Comparison of ENCODE assay signal across 12 cellular contexts in the genomic region with DNA sequence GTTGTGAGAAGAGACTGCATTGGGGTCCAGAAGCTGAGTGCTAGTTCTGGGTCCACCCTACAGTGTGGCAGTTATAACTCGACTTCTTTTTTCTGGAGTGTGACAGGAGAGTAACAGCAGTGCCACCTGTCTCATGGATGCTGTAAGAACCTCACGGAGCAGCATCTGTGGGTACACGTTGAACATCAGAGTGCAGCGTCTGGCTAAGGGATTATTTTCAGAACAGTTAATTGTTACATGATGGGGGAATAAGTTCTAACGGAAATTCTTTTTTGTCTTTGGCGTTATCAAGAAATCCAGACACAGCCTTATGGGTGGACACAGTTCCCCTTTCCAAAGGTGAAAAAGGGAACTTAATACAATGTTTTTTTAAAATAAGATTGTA. TPM values are rescaled to one million over a fixed set of nuclear protein-coding genes. Genes with fewer than 3 reads are reported as not detected.
DNase-seq lines count a peak whose midpoint lies in the region; ATAC-seq, FAIRE-seq and TF ChIP-seq lines count a peak whose summit lies in the region.
"Had no signal": no experiment of that assay in that cellular context is flagged by ENCODE, and none has a peak within 500 bp of the region (broad histone marks: within the 10 kb centered on the region; RNA-seq: fewer than 3 reads in every experiment).

No MANE protein-coding gene starts in this region.

- H3K4me3 ChIP-seq in epithelial cell of esophagus (ENCODE audit: low read length) (no peak overlapping the region), neuronal stem cell (ENCODE audit: low read length in 2 of 2) (no peak overlapping the region)

- no peak overlapping the region for H3K4ac ChIP-seq in neuronal stem cell (ENCODE audit: low read length)

- H3K18ac ChIP-seq in neuronal stem cell (ENCODE audit: low read length), result no peak overlapping the region

- no peak overlapping the region for H2BK15ac ChIP-seq in neuronal stem cell (ENCODE audit: low read length)

- no peak overlapping the region for H3K23ac ChIP-seq in neuronal stem cell (ENCODE audit: low read depth, low read length, poor library complexity)

- no peak overlapping the region for H3K9ac ChIP-seq in neuronal stem cell (ENCODE audit: low read depth, low read length, poor library complexity)

- H3K27me3 Mint-ChIP-seq in activated naive CD4-positive, alpha-beta T cell treated with anti-CD3 and anti-CD28 coated beads for 36 hours (ENCODE audit: low read depth), result no peaks in the 10 kb centered on the region
- no peaks in the 10 kb centered on the region for H3K27me3 Mint-ChIP-seq in stimulated activated naive CD8-positive, alpha-beta T cell treated with anti-CD3 and anti-CD28 coated beads, Interleukin-15, amount 100 ng/mL, for 72 hours
- H3K27me3 Mint-ChIP-seq: B cell, naive B cell had no signal

- intact Hi-C loops in activated naive CD4-positive, alpha-beta T cell treated with anti-CD3 and anti-CD28 coated beads for 36 hours (cut with micrococcal nuclease), result loop anchor here (1.0 kb wide), 2 partner anchors 131 to 385 kb away; no protein-coding TSS in a partner anchor

- H2BK120ac ChIP-seq in neuronal stem cell (ENCODE audit: low read depth, low read length), result no peak overlapping the region

- no peak overlapping the region for H3K14ac ChIP-seq in neuronal stem cell (ENCODE audit: low read length)

- H4K8ac ChIP-seq in neuronal stem cell (ENCODE audit: low read depth, low read length), result no peak overlapping the region

- peaks cover 3% of the 10 kb centered on the region for H3K4me1 Mint-ChIP-seq in activated naive CD4-positive, alpha-beta T cell treated with anti-CD3 and anti-CD28 coated beads for 36 hours (ENCODE audit: low read depth)
- peaks cover 9% of the 10 kb centered on the region for H3K4me1 Mint-ChIP-seq in stimulated activated naive CD8-positive, alpha-beta T cell treated with anti-CD3 and anti-CD28 coated beads, Interleukin-15, amount 100 ng/mL, for 72 hours

- peaks cover 3 to 11% of the 10 kb centered on the region in 2 donors for H3K4me1 ChIP-seq in neuronal stem cell (ENCODE audit: control insufficient read depth in 2 of 2, insufficient read depth in 1 of 2, low read depth in 1 of 2, low read length in 2 of 2)

- H3K9me3 Mint-ChIP-seq in activated naive CD4-positive, alpha-beta T cell treated with anti-CD3 and anti-CD28 coated beads for 36 hours, result no peaks in the 10 kb centered on the region
- H3K9me3 Mint-ChIP-seq in stimulated activated naive CD8-positive, alpha-beta T cell treated with anti-CD3 and anti-CD28 coated beads, Interleukin-15, amount 100 ng/mL, for 72 hours, result peaks cover 0 to 9% of the 10 kb centered on the region in 2 donors

- H3K27ac ChIP-seq in substantia nigra (ENCODE audit: low read depth, low read length, poor library complexity, severe bottlenecking), result no peak overlapping the region
- H3K27ac ChIP-seq in neuronal stem cell (replicated peaks; ENCODE audit: low read length), result no peak overlapping the region

- ATAC-seq in stimulated activated naive CD8-positive, alpha-beta T cell treated with anti-CD3 and anti-CD28 coated beads, Interleukin-15, amount 100 ng/mL, for 72 hours, result peak; percentile 47

- TF ChIP-seq CTCF in epithelial cell of esophagus (IDR thresholded peaks at IDR 0.05; ENCODE audit: insufficient read depth, low read depth, low read length, missing control alignments), result peak; percentile 25

- no peak for FAIRE-seq in GM12891 (lab: Jason Lieb, UNC)

- TF ChIP-seq POLR2A in GM12891 (IDR thresholded peaks at IDR 0.05; ENCODE audit: low read depth, low read length), result no peak

- H3K27ac Mint-ChIP-seq in activated naive CD4-positive, alpha-beta T cell treated with anti-CD3 and anti-CD28 coated beads for 36 hours, result no peak overlapping the region
- no peak overlapping the region for H3K27ac Mint-ChIP-seq in stimulated activated naive CD8-positive, alpha-beta T cell treated with anti-CD3 and anti-CD28 coated beads, Interleukin-15, amount 100 ng/mL, for 72 hours
- H3K27ac Mint-ChIP-seq: activated naive CD4-positive, alpha-beta T cell treated with anti-CD3 and anti-CD28 coated beads, Interleukin-2, amount 10 ng/mL, durations not matched to agents 7 days and 5 days; B cell had no signal

- CTCF ChIA-PET in activated naive CD4-positive, alpha-beta T cell treated with anti-CD3 and anti-CD28 coated beads for 36 hours (lab: Charles Lee), result no interaction called here

- no peak overlapping the region for H2AK5ac ChIP-seq in neuronal stem cell (ENCODE audit: low read depth, low read length)

- H3K4me2 ChIP-seq in neuronal stem cell (ENCODE audit: insufficient read depth, low read length, poor library complexity, severe bottlenecking), result no peak overlapping the region

- H2AFZ ChIP-seq in neuronal stem cell (ENCODE audit: low read length), result no peak overlapping the region

- DNase-seq in activated naive CD4-positive, alpha-beta T cell treated with anti-CD3 and anti-CD28 coated beads for 36 hours, result peak; percentile 37
- no peak for DNase-seq in activated naive CD4-positive, alpha-beta T cell treated with anti-CD3 and anti-CD28 coated beads, Interleukin-2, amount 50 U/mL, for 16 hours
- DNase-seq in OCI-M1 (lab: John Stamatoyannopoulos, UW), result peak; percentile 97
- no peak for DNase-seq in epithelial cell of esophagus (ENCODE audit: low read depth)
- DNase-seq in stimulated activated naive CD8-positive, alpha-beta T cell treated with anti-CD3 and anti-CD28 coated beads, Interleukin-15, amount 100 ng/mL, for 72 hours, result no peak
- no peak for DNase-seq in GM12891 (ENCODE audit: insufficient read length, low spot score)
- DNase-seq in substantia nigra (lab: John Stamatoyannopoulos, UW), result no peak
- no peak for DNase-seq in neuronal stem cell (ENCODE audit: low spot score)
- DNase-seq: activated naive CD4-positive, alpha-beta T cell treated with anti-CD3 and anti-CD28 coated beads, Interleukin-2, amount 10 ng/mL, durations not matched to agents 7 days and 5 days; naive B cell; SHP77 treated with DMSO at 0.1 percent for 48 hours had no signal

- H3K4me3 Mint-ChIP-seq in activated naive CD4-positive, alpha-beta T cell treated with anti-CD3 and anti-CD28 coated beads for 36 hours, result no peak overlapping the region
- no peak overlapping the region for H3K4me3 Mint-ChIP-seq in stimulated activated naive CD8-positive, alpha-beta T cell treated with anti-CD3 and anti-CD28 coated beads, Interleukin-15, amount 100 ng/mL, for 72 hours
- H3K4me3 Mint-ChIP-seq: activated naive CD4-positive, alpha-beta T cell treated with anti-CD3 and anti-CD28 coated beads, Interleukin-2, amount 10 ng/mL, durations not matched to agents 7 days and 5 days; B cell; naive B cell had no signal

- no peaks in the 10 kb centered on the region for H3K79me1 ChIP-seq in neuronal stem cell (ENCODE audit: low read depth, low read length)

- peaks cover 11 to 15% of the 10 kb centered on the region in 2 donors for H3K9me3 ChIP-seq in neuronal stem cell (replicated peaks in 1 of 2; ENCODE audit: control insufficient read depth in 2 of 2, insufficient read depth in 1 of 2, low read depth in 1 of 2, low read length in 2 of 2)

- no CpG with 5 or more reads among the region's 6 CpGs for WGBS in neuronal stem cell (ENCODE audit: extremely low coverage in 2 of 2, insufficient read length in 2 of 2, insufficient replicate concordance in 1 of 2), 2 donors

- H4K91ac ChIP-seq in neuronal stem cell (ENCODE audit: low read depth, low read length, poor library complexity), result no peak overlapping the region

- H3K27me3 ChIP-seq in neuronal stem cell (ENCODE audit: control insufficient read depth in 3 of 3, insufficient read depth in 3 of 3, low read depth in 1 of 3, low read length in 3 of 3), result peaks cover 0 to 5% (median 0%) of the 10 kb centered on the region in 3 experiments

- no peak overlapping the region for H2BK12ac ChIP-seq in neuronal stem cell (ENCODE audit: low read length)

- H3K36me3 ChIP-seq in neuronal stem cell (replicated peaks in 1 of 2; ENCODE audit: control insufficient read depth in 2 of 2, insufficient read depth in 2 of 2, low read length in 2 of 2), result peaks cover 8 to 15% of the 10 kb centered on the region in 2 donors

- H3K36me3 Mint-ChIP-seq in activated naive CD4-positive, alpha-beta T cell treated with anti-CD3 and anti-CD28 coated beads for 36 hours (ENCODE audit: low read depth), result peaks cover 10% of the 10 kb centered on the region

- no peak overlapping the region for H2BK5ac ChIP-seq in neuronal stem cell (ENCODE audit: low read length)

TF ChIP-seq in GM12891, 5 proteins besides CTCF, POLR2A, EP300 and RAD21:
- TF ChIP-seq POU2F2 (IDR thresholded peaks at IDR 0.05; ENCODE audit: low read depth, low read length), result no peak
- TF ChIP-seq PAX5 (IDR thresholded peaks at IDR 0.05; ENCODE audit: insufficient read depth, low read length, severe bottlenecking), result no peak
- no peak for TF ChIP-seq SPI1 (IDR thresholded peaks at IDR 0.05; ENCODE audit: low read depth, low read length)
- TF ChIP-seq POLR2AphosphoS5 (IDR thresholded peaks at IDR 0.05; ENCODE audit: low read depth, low read length), result no peak

RNA-seq across cellular contexts. Expression of a gene that starts 28.3 kb away (rescaled TPM):
- 1 to 10 TPM; 1.2 to 2.0 TPM for total RNA-seq in activated naive CD4-positive, alpha-beta T cell treated with anti-CD3 and anti-CD28 coated beads for 36 hours
- 0.18 TPM for polyA plus RNA-seq in GM12891 (2012; ENCODE audit: low read depth, missing spikeins)
- 0.06 TPM for polyA plus RNA-seq in neuronal stem cell (2013, experiment 1 of 2)
- polyA plus RNA-seq in neuronal stem cell (2013, experiment 2 of 2), result 0.06 TPM

RNA-seq across cellular contexts. Expression of a gene that starts 58.3 kb away (rescaled TPM):
- total RNA-seq in activated naive CD4-positive, alpha-beta T cell treated with anti-CD3 and anti-CD28 coated beads for 36 hours, result 10 to 100 TPM; 76.5 to 78.7 TPM
- polyA plus RNA-seq in GM12891 (2012; ENCODE audit: low read depth, missing spikeins), result 33.1 TPM
- polyA plus RNA-seq in neuronal stem cell (2013, experiment 1 of 2), result 26.3 TPM
- 26.6 TPM for polyA plus RNA-seq in neuronal stem cell (2013, experiment 2 of 2)

Comparison
In these comparisons a context has a peak if more than half of its experiments do, and no peak if none do; other contexts are left out.
1. DNase-seq: peak in activated naive CD4-positive, alpha-beta T cell treated with anti-CD3 and anti-CD28 coated beads for 36 hours (single experiment) and OCI-M1 (single experiment); none in activated naive CD4-positive, alpha-beta T cell treated with anti-CD3 and anti-CD28 coated beads, Interleukin-2, amount 50 U/mL, for 16 hours (single experiment), epithelial cell of esophagus (single experiment), stimulated activated naive CD8-positive, alpha-beta T cell treated with anti-CD3 and anti-CD28 coated beads, Interleukin-15, amount 100 ng/mL, for 72 hours (0 of 2), GM12891 (single experiment), substantia nigra (0 of 49) and neuronal stem cell (single experiment).